In the genomic region with DNA sequence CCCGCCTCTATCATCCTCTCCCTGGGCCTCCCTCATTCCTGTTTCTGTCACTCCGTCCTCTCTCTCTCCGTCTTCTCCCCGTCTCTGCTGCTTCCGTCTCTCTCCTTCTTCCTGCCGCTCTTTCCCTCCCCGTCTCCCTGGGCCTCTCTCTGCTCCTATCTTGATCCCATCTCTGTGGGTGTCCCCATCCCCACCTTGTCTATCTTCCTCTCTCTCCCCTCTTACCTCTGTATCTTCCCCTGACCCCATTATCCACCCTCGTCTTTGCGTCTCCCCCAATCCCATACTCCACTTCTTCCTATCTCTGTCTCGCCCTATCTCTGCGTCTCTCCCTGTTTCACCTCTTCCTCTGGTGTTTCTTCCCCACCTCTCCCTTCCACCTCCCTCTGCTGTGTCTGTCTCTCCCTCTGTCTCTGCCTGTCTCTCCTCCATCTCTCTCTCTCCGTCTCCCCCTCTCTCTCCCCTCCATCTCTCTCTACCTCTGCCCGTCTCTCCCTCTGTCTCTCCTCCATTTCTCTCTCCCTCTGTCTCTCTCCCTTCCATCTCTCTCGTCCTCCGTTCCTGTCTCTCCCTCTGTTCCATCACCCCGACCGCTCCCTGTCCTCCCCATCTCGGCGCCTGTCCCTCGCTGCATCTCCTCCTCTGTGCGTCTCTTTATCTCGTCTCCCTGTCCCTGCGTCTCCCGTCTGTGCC, we compare ENCODE assay signal across 8 cellular contexts. TPM values are rescaled to one million over a fixed set of nuclear protein-coding genes. Genes with fewer than 3 reads are reported as not detected.
DNase-seq lines count a peak whose midpoint lies in the region; TF ChIP-seq lines count a peak whose summit lies in the region.

No MANE protein-coding gene starts in this region.

- H3K27me3 Mint-ChIP-seq in endodermal cell (ENCODE audit: insufficient read depth), result peaks cover 54% of the 10 kb centered on the region

- H3K27me3 ChIP-seq in endodermal cell (ENCODE audit: control insufficient read depth, insufficient read depth, low read length, poor library complexity, severe bottlenecking) (peaks cover 44% of the 10 kb centered on the region), prostate gland (replicated peaks; ENCODE audit: insufficient read depth) (peaks cover 2% of the 10 kb centered on the region)

- H3K36me3 ChIP-seq in ES-I3 (ENCODE audit: insufficient read depth, low read length) (no peaks in the 10 kb centered on the region), endodermal cell (ENCODE audit: control insufficient read depth, insufficient read depth, low read length) (no peaks in the 10 kb centered on the region), prostate gland (no peaks in the 10 kb centered on the region)

- H3K4me1 ChIP-seq in ES-I3 (ENCODE audit: insufficient read depth, low read length), result peaks cover 21% of the 10 kb centered on the region
- H3K4me1 ChIP-seq in endodermal cell (ENCODE audit: control insufficient read depth, insufficient read depth, low read length), result no peaks in the 10 kb centered on the region
- H3K4me1 ChIP-seq in prostate gland (replicated peaks), result no peaks in the 10 kb centered on the region

- WGBS in endodermal cell (ENCODE audit: insufficient coverage in 1 of 2, insufficient read length in 1 of 2), 2 experiments, result 47 to 59% methylated on average over 19 to 24 of the region's 24 CpGs
- WGBS in prostate gland, result 28% methylated on average over 24 of the region's 24 CpGs

- H3K36me3 Mint-ChIP-seq in endodermal cell (ENCODE audit: low read depth), result no peaks in the 10 kb centered on the region

- H3K27ac ChIP-seq in endodermal cell (ENCODE audit: low read depth, low read length) (no peak overlapping the region), prostate gland (no peak overlapping the region), caudate nucleus (ENCODE audit: low read depth, low read length) (no peak overlapping the region)

- intact Hi-C loops in prostate gland (cut with DNase I), result no loop called here

- H3K9me3 Mint-ChIP-seq in endodermal cell, result no peaks in the 10 kb centered on the region

- no peaks in the 10 kb centered on the region for H3K9me3 ChIP-seq in ES-I3 (ENCODE audit: control insufficient read depth, insufficient read depth, low read length)
- no peaks in the 10 kb centered on the region for H3K9me3 ChIP-seq in endodermal cell (ENCODE audit: control insufficient read depth, low read length)
- H3K9me3 ChIP-seq in prostate gland, result no peaks in the 10 kb centered on the region

- peak overlapping the region; percentile 41 for H3K9ac ChIP-seq in ES-I3 (ENCODE audit: low read depth, low read length)
- peak overlapping the region; percentile 53 for H3K9ac ChIP-seq in endodermal cell (ENCODE audit: extremely low read depth, low read length, poor library complexity, severe bottlenecking)

- TF ChIP-seq CTCF in endodermal cell (conservative IDR thresholded peaks at IDR 0.05) (no peak), prostate gland (IDR thresholded peaks at IDR 0.05) (no peak)

- H3K4me3 ChIP-seq in endodermal cell (ENCODE audit: low read length) (peak overlapping the region; percentile 85), prostate gland (peak overlapping the region; percentile 21 to 35)

- H3K4me1 Mint-ChIP-seq in endodermal cell, result peaks cover 13% of the 10 kb centered on the region

- TF ChIP-seq POLR2A in prostate gland (IDR thresholded peaks at IDR 0.05), result no peak

- no peak overlapping the region for H3K27ac Mint-ChIP-seq in endodermal cell

- H3K4me3 Mint-ChIP-seq in endodermal cell, result peak overlapping the region; percentile 63

- DNase-seq in NCI-H146 treated with DMSO at 0.1 percent for 48 hours (lab: John Stamatoyannopoulos, UW; ENCODE audit: unreplicated experiment), result peak; percentile 69
- DNase-seq in endodermal cell, result peak; percentile 67
- no peak for DNase-seq in prostate gland (ENCODE audit: low spot score)
- no peak for DNase-seq in caudate nucleus (lab: John Stamatoyannopoulos, UW)
- DNase-seq in NCI-H774 (lab: John Stamatoyannopoulos, UW), result no peak
- DNase-seq in stimulated activated CD8-positive, alpha-beta memory T cell treated with anti-CD3 and anti-CD28 coated beads, Interleukin-4, amount 100 ng/mL, for 48 hours, result no peak
- DNase-seq in NOMO-1 treated with DMSO at 0.1 percent for 48 hours (lab: John Stamatoyannopoulos, UW; ENCODE audit: unreplicated experiment), result no peak

RNA-seq across cellular contexts. Expression of a gene that starts 4.3 kb away (rescaled TPM):
- total RNA-seq in endodermal cell (1 to 10 TPM in 1 of 2 donors, under 1 TPM in 1; 0.77 to 1.2 TPM), prostate gland (1 to 10 TPM in 1 of 2 donors, under 1 TPM in 1; 0.73 to 1.8 TPM)
- polyA plus RNA-seq in endodermal cell (2013, experiment 1 of 2), result 10.1 TPM
- 9.3 TPM for polyA plus RNA-seq in endodermal cell (2013, experiment 2 of 2)

RNA-seq across cellular contexts. Expression of a gene that starts 6.4 kb away (rescaled TPM):
- 100 to 1,000 TPM; 227 to 285 TPM for total RNA-seq in endodermal cell
- polyA plus RNA-seq in endodermal cell (2013, experiment 1 of 2), result 254 TPM
- polyA plus RNA-seq in endodermal cell (2013, experiment 2 of 2), result 229 TPM
- 100 to 1,000 TPM; 153 to 179 TPM for total RNA-seq in prostate gland

RNA-seq across cellular contexts. Expression of a gene that starts 33.6 kb away (rescaled TPM):
- not detected for total RNA-seq in endodermal cell
- 0.96 TPM for polyA plus RNA-seq in endodermal cell (2013, experiment 1 of 2)
- polyA plus RNA-seq in endodermal cell (2013, experiment 2 of 2), result not detected
- 1 to 10 TPM in 1 of 2 donors, not detected in 1; 2.8 TPM for total RNA-seq in prostate gland

RNA-seq across cellular contexts. Expression of a gene that starts 34.0 kb away (rescaled TPM):
- total RNA-seq in endodermal cell, result 10 to 100 TPM; 13.9 to 19.1 TPM
- polyA plus RNA-seq in endodermal cell (2013, experiment 1 of 2), result 12.9 TPM
- 11.9 TPM for polyA plus RNA-seq in endodermal cell (2013, experiment 2 of 2)
- 10 to 100 TPM in 1 of 2 donors, 1 to 10 TPM in 1; 4.6 to 14.9 TPM for total RNA-seq in prostate gland

RNA-seq across cellular contexts. Expression of a gene that starts 48.0 kb away (rescaled TPM):
- 10 to 100 TPM; 36.6 to 39.2 TPM for total RNA-seq in endodermal cell
- polyA plus RNA-seq in endodermal cell (2013, experiment 1 of 2), result 15.0 TPM
- 15.6 TPM for polyA plus RNA-seq in endodermal cell (2013, experiment 2 of 2)
- 10 to 100 TPM; 26.2 to 39.7 TPM for total RNA-seq in prostate gland

Comparison
In these comparisons a context has a peak if more than half of its experiments do, and no peak if none do; other contexts are left out.
1. DNase-seq: peak in NCI-H146 treated with DMSO at 0.1 percent for 48 hours (single experiment) and endodermal cell (single experiment); none in prostate gland (single experiment), caudate nucleus (0 of 61), NCI-H774 (single experiment), stimulated activated CD8-positive, alpha-beta memory T cell treated with anti-CD3 and anti-CD28 coated beads, Interleukin-4, amount 100 ng/mL, for 48 hours (single experiment) and NOMO-1 treated with DMSO at 0.1 percent for 48 hours (single experiment).